In genomic region chr10:15333181-15333580, GRCh38 we compare ENCODE assay signal across 7 cellular contexts. TPM values are rescaled to one million over a fixed set of nuclear protein-coding genes. Genes with fewer than 3 reads are reported as not detected.
A peak's percentile ranks its signal among the peaks of the same experiment; 100 is the strongest.
DNase-seq lines count a peak whose midpoint lies in the region; ATAC-seq, FAIRE-seq and TF ChIP-seq lines count a peak whose summit lies in the region.
"Not testable (repeated sequence)": the region's sequence is repeated elsewhere in the genome, so short reads cannot be mapped to it uniquely, and the experiment has no call there.
"Had no signal": no experiment of that assay in that cellular context is flagged by ENCODE, and none has a peak within 500 bp of the region (broad histone marks: within the 10 kb centered on the region; RNA-seq: fewer than 3 reads in every experiment).

No MANE protein-coding gene starts in this region.

- peaks cover 33% of the 10 kb centered on the region for H3K4me1 Mint-ChIP-seq in nephron

- not testable (repeated sequence) for H3K9me2 ChIP-seq in hepatocyte (replicated peaks; ENCODE audit: insufficient read depth)

- not testable (repeated sequence) for H3K27me3 Mint-ChIP-seq in nephron (ENCODE audit: low read depth)

- not testable (repeated sequence) for H3K27me3 ChIP-seq in colonic mucosa; hepatocyte; HepG2 (ENCODE audit: control insufficient read depth in 1 of 2, insufficient read depth in 2 of 2, low read length in 2 of 2); mesenchymal stem cell (ENCODE audit: control insufficient read depth in 1 of 2, insufficient read depth in 1 of 2, low read length in 2 of 2); transverse colon

- not testable (repeated sequence) for H2BK15ac ChIP-seq in mesenchymal stem cell (ENCODE audit: low read depth, poor library complexity, severe bottlenecking)

- not testable (repeated sequence) for ATAC-seq in HepG2

- H3K79me2 ChIP-seq in hepatocyte (peaks cover 62% of the 10 kb centered on the region), HepG2 (ENCODE audit: insufficient read depth, low read length) (peaks cover 59% of the 10 kb centered on the region)

- not testable (repeated sequence) for TF ChIP-seq CTCF in colonic mucosa (IDR thresholded peaks at IDR 0.05); hepatocyte (IDR thresholded peaks at IDR 0.05; ENCODE audit: poor library complexity); HepG2 (CRISPR knock-in tag; IDR thresholded peaks at IDR 0.05); nephron (IDR thresholded peaks at IDR 0.05; ENCODE audit: unreplicated experiment in 3 of 3); transverse colon (IDR thresholded peaks at IDR 0.05)

- not testable (repeated sequence) for H3K9me3 Mint-ChIP-seq in nephron

- not testable (repeated sequence) for TF ChIP-seq EP300 in HepG2 (IDR thresholded peaks at IDR 0.05; ENCODE audit: low read depth in 2 of 2, low read length in 2 of 2); HepG2 (CRISPR knock-in tag; IDR thresholded peaks at IDR 0.05; ENCODE audit: borderline replicate concordance); transverse colon (IDR thresholded peaks at IDR 0.05; ENCODE audit: low read depth)

- not testable (repeated sequence) for H3K4me3 ChIP-seq in colonic mucosa; hepatocyte; mesenchymal stem cell (ENCODE audit: insufficient read depth in 1 of 2, low read depth in 1 of 2, low read length in 2 of 2); transverse colon
- peak overlapping the region in 1 of 3 experiments; percentile 34; a peak in 2 of 6 replicates for H3K4me3 ChIP-seq in HepG2 (replicated peaks in 1 of 3; ENCODE audit: insufficient read depth in 1 of 3, low read depth in 2 of 3, low read length in 3 of 3)

- peaks cover 26% of the 10 kb centered on the region for H3K79me1 ChIP-seq in mesenchymal stem cell (replicated peaks; ENCODE audit: low read length, poor library complexity, severe bottlenecking)

- H3K14ac ChIP-seq in mesenchymal stem cell (ENCODE audit: low read length in 2 of 2) = not testable (repeated sequence)

- peaks cover 26% of the 10 kb centered on the region for H3K4me1 ChIP-seq in colonic mucosa
- peaks cover 24% of the 10 kb centered on the region for H3K4me1 ChIP-seq in hepatocyte (ENCODE audit: insufficient read depth)
- peaks cover 95% of the 10 kb centered on the region for H3K4me1 ChIP-seq in HepG2 (ENCODE audit: insufficient read depth, low read length)
- H3K4me1 ChIP-seq in mesenchymal stem cell (ENCODE audit: control insufficient read depth, insufficient read depth, low read depth, low read length) = peaks cover 17% of the 10 kb centered on the region
- H3K4me1 ChIP-seq in transverse colon = peaks cover 17 to 65% (median 52%) of the 10 kb centered on the region in 4 donors

- WGBS in hepatocyte (ENCODE audit: low lambda C conversion rate, missing lambda C conversion rate) = 95% methylated on average over 8 of the region's 8 CpGs
- 98% methylated on average over 8 of the region's 8 CpGs for WGBS in HepG2 (ENCODE audit: low lambda C conversion rate)
- WGBS in mesenchymal stem cell = 87% methylated on average over 7 of the region's 8 CpGs
- 87 to 96% methylated on average over 4 to 8 of the region's 8 CpGs for WGBS in transverse colon (ENCODE audit: low coverage in 1 of 2), 2 donors

- not testable (repeated sequence) for H3K23ac ChIP-seq in mesenchymal stem cell (ENCODE audit: low read length in 2 of 2)

- H2AFZ ChIP-seq in hepatocyte; HepG2 (ENCODE audit: low read length); mesenchymal stem cell (ENCODE audit: low read depth, low read length): not testable (repeated sequence)

- POLR2A ChIA-PET in HepG2 (lab: Yijun Ruan, JAX) = interaction anchor here (1.3 to 3.3 kb wide), 3 partner anchors 11 to 36 kb away, joined by 3 to 30 read pairs (median 10); no protein-coding TSS in a partner anchor

- not testable (repeated sequence) for TF ChIP-seq RAD21 in HepG2 (CRISPR knock-in tag; IDR thresholded peaks at IDR 0.05)

- H2BK12ac ChIP-seq in mesenchymal stem cell (ENCODE audit: low read length in 2 of 2) = not testable (repeated sequence)

- peak overlapping the region; percentile 68 for H2AK5ac ChIP-seq in mesenchymal stem cell (ENCODE audit: low read length, severe bottlenecking)

- not testable (repeated sequence) for H3K4me3 Mint-ChIP-seq in nephron

- not testable (repeated sequence) for TF ChIP-seq POLR2A in HepG2 (IDR thresholded peaks at IDR 0.05; ENCODE audit: insufficient read depth in 1 of 2, low read depth in 2 of 2, low read length in 2 of 2); transverse colon (IDR thresholded peaks at IDR 0.05)

- H2BK120ac ChIP-seq in mesenchymal stem cell (ENCODE audit: low read depth, low read length) = not testable (repeated sequence)

- not testable (repeated sequence) for H3K36me3 ChIP-seq in colonic mucosa; hepatocyte (replicated peaks; ENCODE audit: insufficient read depth, low read depth); HepG2 (replicated peaks in 1 of 2; ENCODE audit: control insufficient read depth in 1 of 2, insufficient read depth in 2 of 2, low read length in 2 of 2); mesenchymal stem cell (ENCODE audit: control insufficient read depth in 1 of 2, insufficient read depth in 2 of 2, low read depth in 1 of 2, low read length in 2 of 2); transverse colon

- CTCF ChIA-PET in HepG2 (lab: Yijun Ruan, JAX; ENCODE audit: low intra/inter-chr PET ratio, low total read pairs) = not testable (repeated sequence)

- not testable (repeated sequence) for H3K9me3 ChIP-seq in colonic mucosa; hepatocyte (ENCODE audit: low read depth); HepG2 (ENCODE audit: low read length); mesenchymal stem cell (ENCODE audit: control insufficient read depth, low read length); transverse colon

- H3K27ac ChIP-seq in colonic mucosa = peak overlapping the region; percentile 78
- peak overlapping the region; percentile 64 for H3K27ac ChIP-seq in hepatocyte
- peak overlapping the region; percentile 96 for H3K27ac ChIP-seq in HepG2 (ENCODE audit: extremely low read length, insufficient read depth, low read length)
- H3K27ac ChIP-seq in mesenchymal stem cell (ENCODE audit: low read length, poor library complexity, severe bottlenecking) = peak overlapping the region; percentile 80
- H3K27ac ChIP-seq in transverse colon = peak overlapping the region; percentile 62 to 85 (median 80)

- DNase-seq in colonic mucosa; hepatocyte (ENCODE audit: low spot score); HepG2 (ENCODE audit: low spot score); mesenchymal stem cell; transverse colon: not testable (repeated sequence)

- H4K91ac ChIP-seq in mesenchymal stem cell (ENCODE audit: low read length) = not testable (repeated sequence)

- H3K18ac ChIP-seq in mesenchymal stem cell (ENCODE audit: low read depth in 1 of 2, low read length in 2 of 2) = not testable (repeated sequence)

- not testable (repeated sequence) for H3K4me2 ChIP-seq in hepatocyte; mesenchymal stem cell (ENCODE audit: low read length, poor library complexity, severe bottlenecking)
- peak overlapping the region; percentile 65 for H3K4me2 ChIP-seq in HepG2 (ENCODE audit: low read depth, low read length)

- H2BK5ac ChIP-seq in mesenchymal stem cell (ENCODE audit: low read depth, low read length, poor library complexity, severe bottlenecking) = not testable (repeated sequence)

- H3K4ac ChIP-seq in mesenchymal stem cell (ENCODE audit: low read depth in 1 of 2, low read length in 2 of 2) = not testable (repeated sequence)

- H3K27ac Mint-ChIP-seq in nephron = peak overlapping the region; percentile 98 to 100 (median 99)

- H3K9ac ChIP-seq in colonic mucosa (ENCODE audit: low read depth in 2 of 2, low read length in 2 of 2) (peak overlapping the region in 1 of 2 donors; percentile 48), HepG2 (ENCODE audit: insufficient read depth, low read depth, low read length) (peak overlapping the region; percentile 70; the same call in 1 of the 2 replicates)
- not testable (repeated sequence) for H3K9ac ChIP-seq in mesenchymal stem cell (ENCODE audit: low read length)

- intact Hi-C loops in colonic mucosa (cut with DNase I); transverse colon (cut with DNase I; ENCODE audit: low total_unique reads): not testable (repeated sequence)
- intact Hi-C loops in HepG2 (cut with micrococcal nuclease; ENCODE audit: unreplicated experiment) = loop anchor here (5.0 kb wide), 1 partner anchor 34 kb away; no protein-coding TSS in a partner anchor

- not testable (repeated sequence) for BruUV-seq in HepG2 (replicated peaks; lab: Mats Ljungman, UMichigan)

- H3K36me3 Mint-ChIP-seq in nephron (ENCODE audit: low read depth) = not testable (repeated sequence)

- not testable (repeated sequence) for H4K8ac ChIP-seq in mesenchymal stem cell (ENCODE audit: low read length)

- FAIRE-seq in HepG2 (lab: Jason Lieb, UNC) = not testable (repeated sequence)

- in situ Hi-C loops in HepG2 (cut with HindIII; ENCODE audit: extremely low pct_ligation_motif_present, low pct_unique_long_range_greater_than_20kb); transverse colon (cut with MboI; ENCODE audit: low pct_ligation_motif_present in 1 of 4, low pct_unique_long_range_greater_than_20kb in 1 of 4, low sequenced_read_pairs in 3 of 4): not testable (repeated sequence)

- not testable (repeated sequence) for H4K20me1 ChIP-seq in hepatocyte (ENCODE audit: insufficient read depth, poor library complexity, severe bottlenecking); HepG2 (ENCODE audit: insufficient read depth, low read length)

RNA-seq across cellular contexts. Expression of gene FAM171A1, which starts 37.9 kb away (rescaled TPM):
- 10 to 100 TPM; 50.9 to 65.8 TPM for total RNA-seq in colonic mucosa
- total RNA-seq in hepatocyte = 20.5 and 24.4 TPM in 2 replicates
- 29.5 and 32.3 TPM in 2 replicates for polyA plus RNA-seq in hepatocyte
- 17.8 and 21.5 TPM in 2 replicates for total RNA-seq in HepG2 (2016; rRNA removed; fragmentation: Illumina TruSeq; extraction: Trizol)
- total RNA-seq in HepG2 (2016; cell fraction: cytosol; rRNA removed; fragmentation: Illumina TruSeq; extraction: Trizol; ENCODE audit: low read depth) = 4.7 and 5.7 TPM in 2 replicates
- 14.6 and 21.5 TPM in 2 replicates for total RNA-seq in HepG2 (2016; cell fraction: insoluble cytoplasmic fraction; rRNA removed; fragmentation: Illumina TruSeq; extraction: Trizol)
- total RNA-seq in HepG2 (2016; cell fraction: membrane; rRNA removed; fragmentation: Illumina TruSeq; extraction: Trizol) = 20.8 and 23.5 TPM in 2 replicates
- total RNA-seq in HepG2 (2016; cell fraction: nucleus; rRNA removed; fragmentation: Illumina TruSeq; extraction: Trizol) = 19.2 and 22.3 TPM in 2 replicates
- 34.7 and 37.7 TPM in 2 replicates for polyA plus RNA-seq in HepG2 (2011; rRNA removed)
- 36.5 and 41.2 TPM in 2 replicates for polyA plus RNA-seq in HepG2 (2011; cell fraction: cytosol; rRNA removed)
- 23.9 and 26.3 TPM in 2 replicates for polyA plus RNA-seq in HepG2 (2011; cell fraction: nucleus; rRNA removed)
- 30.7 and 50.8 TPM in 2 replicates for polyA plus RNA-seq in HepG2 (2012)
- 4.7 and 5.3 TPM in 2 replicates for polyA plus RNA-seq in HepG2 (2016; cell fraction: cytosol; fragmentation: Illumina TruSeq; extraction: Trizol; ENCODE audit: low read depth)
- polyA plus RNA-seq in HepG2 (2016; cell fraction: insoluble cytoplasmic fraction; fragmentation: Illumina TruSeq; extraction: Trizol; ENCODE audit: low read depth) = 18.9 and 24.9 TPM in 2 replicates
- 18.3 and 20.8 TPM in 2 replicates for polyA plus RNA-seq in HepG2 (2016; cell fraction: membrane; fragmentation: Illumina TruSeq; extraction: Trizol; ENCODE audit: low read depth)
- 34.1 and 37.6 TPM in 2 replicates for polyA plus RNA-seq in HepG2 (2016; cell fraction: nucleus; fragmentation: Illumina TruSeq; extraction: Trizol; ENCODE audit: insufficient read depth, low read depth)
- 0.02 and 41.8 TPM in 2 replicates for polyA minus RNA-seq in HepG2 (2011; rRNA and poly(A)+ RNA removed; ENCODE audit: low replicate concordance)
- 19.1 and 21.5 TPM in 2 replicates for polyA minus RNA-seq in HepG2 (2011; cell fraction: cytosol; rRNA and poly(A)+ RNA removed)
- 13.6 and 15.7 TPM in 2 replicates for polyA minus RNA-seq in HepG2 (2011; cell fraction: nucleus; rRNA and poly(A)+ RNA removed)
- 23.1 TPM for polyA plus RNA-seq in mesenchymal stem cell (2013, experiment 1 of 2)
- polyA plus RNA-seq in mesenchymal stem cell (2013, experiment 2 of 2) = 23.1 TPM
- total RNA-seq in transverse colon = 10 to 100 TPM; 29.2 to 42.2 (median 38.2) TPM
- polyA plus RNA-seq: CD14-positive monocyte had no signal
